ENCODE assay signal across 1 cellular context in the genomic region with DNA sequence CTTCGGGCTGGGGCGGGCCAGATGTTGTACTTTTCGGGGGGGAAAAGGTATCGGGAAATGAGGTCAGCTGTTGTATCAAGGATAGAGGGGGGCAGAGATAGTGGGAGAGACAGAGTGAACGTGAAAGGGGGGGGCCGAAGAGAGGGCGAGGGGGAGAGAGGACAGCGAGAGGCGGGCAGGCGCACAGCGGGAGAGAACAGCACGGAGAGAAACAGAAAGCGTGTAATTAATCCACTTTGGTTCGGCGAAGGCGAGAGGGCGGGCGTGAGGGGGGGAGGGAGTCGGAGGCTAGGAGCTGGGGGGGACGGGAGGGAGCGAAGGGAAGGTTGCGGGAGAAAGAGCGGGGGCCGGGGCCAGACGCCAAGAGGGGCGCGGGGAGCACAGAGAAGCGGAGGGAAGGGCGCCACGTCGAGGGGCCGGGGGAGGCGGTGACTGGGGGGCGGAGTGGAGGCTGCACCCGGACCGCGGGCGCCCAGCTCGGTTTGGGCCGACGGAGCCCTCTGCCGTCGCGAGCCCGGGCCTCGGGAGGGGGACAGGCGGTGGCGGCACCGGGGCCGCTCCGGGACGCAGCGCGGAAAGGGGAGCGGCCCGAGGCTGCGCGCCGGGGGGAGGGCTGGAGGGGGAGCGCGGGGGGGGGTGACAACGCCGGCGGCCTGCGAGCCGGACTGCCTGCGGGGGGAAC.
TF ChIP-seq lines count a peak whose summit lies in the region.

No MANE protein-coding gene starts in this region.

TF ChIP-seq in GM12878, 131 proteins besides CTCF, POLR2A, EP300 and RAD21:
- TF ChIP-seq STAT1 (conservative IDR thresholded peaks at IDR 0.05) (no peak), SUZ12 (IDR thresholded peaks at IDR 0.05; ENCODE audit: unreplicated experiment) (peak; percentile 3), MYB (IDR thresholded peaks at IDR 0.05; ENCODE audit: borderline replicate concordance, low read depth, low read length) (no peak)
